ENCODE assay signal across 12 cellular contexts in genomic region chr4:182240161-182241130, GRCh38. TPM values are rescaled to one million over a fixed set of nuclear protein-coding genes. Genes with fewer than 3 reads are reported as not detected.
DNase-seq lines count a peak whose midpoint lies in the region; ATAC-seq, FAIRE-seq and TF ChIP-seq lines count a peak whose summit lies in the region.
"Had no signal": no experiment of that assay in that cellular context is flagged by ENCODE, and none has a peak within 500 bp of the region (broad histone marks: within the 10 kb centered on the region; RNA-seq: fewer than 3 reads in every experiment).

No MANE protein-coding gene starts in this region.

- H3K9me3 Mint-ChIP-seq in astrocyte (ENCODE audit: unreplicated experiment): peaks cover 5% of the 10 kb centered on the region

- H3K36me3 ChIP-seq in astrocyte (ENCODE audit: insufficient read depth, low read length): no peaks in the 10 kb centered on the region
- no peaks in the 10 kb centered on the region for H3K36me3 ChIP-seq in left lung
- H3K36me3 ChIP-seq in upper lobe of right lung: no peaks in the 10 kb centered on the region

- H3K9ac ChIP-seq in astrocyte (ENCODE audit: low read length): peak overlapping the region; percentile 76

- no peaks in the 10 kb centered on the region for H4K20me1 ChIP-seq in astrocyte (ENCODE audit: insufficient read depth, low read length)

- no peaks in the 10 kb centered on the region for H3K27me3 ChIP-seq in astrocyte (ENCODE audit: insufficient read depth, low read length)
- no peaks in the 10 kb centered on the region for H3K27me3 ChIP-seq in left lung
- H3K27me3 ChIP-seq in upper lobe of right lung: no peaks in the 10 kb centered on the region

- peaks cover 4% of the 10 kb centered on the region for H3K36me3 Mint-ChIP-seq in astrocyte (ENCODE audit: low read depth, unreplicated experiment)
- H3K36me3 Mint-ChIP-seq: activated naive CD4-positive, alpha-beta T cell treated with anti-CD3 and anti-CD28 coated beads, Interleukin-2, amount 10 ng/mL, durations not matched to agents 7 days and 5 days had no signal

- H3K9me3 ChIP-seq in astrocyte (ENCODE audit: insufficient read depth, low read depth, low read length) (no peaks in the 10 kb centered on the region), left lung (peaks cover 0 to 4% of the 10 kb centered on the region in 2 donors), upper lobe of right lung (no peaks in the 10 kb centered on the region)

- peak; percentile 96 for FAIRE-seq in astrocyte (lab: Jason Lieb, UNC)
- FAIRE-seq: endothelial cell of umbilical vein had no signal

- H3K4me1 Mint-ChIP-seq in astrocyte (ENCODE audit: low read depth, unreplicated experiment): peaks cover 46% of the 10 kb centered on the region
- H3K4me1 Mint-ChIP-seq: activated naive CD4-positive, alpha-beta T cell treated with anti-CD3 and anti-CD28 coated beads, Interleukin-2, amount 10 ng/mL, durations not matched to agents 7 days and 5 days had no signal

- peaks cover 24% of the 10 kb centered on the region for H3K79me2 ChIP-seq in astrocyte (ENCODE audit: insufficient read depth, low read length)

- H3K27ac ChIP-seq in astrocyte (ENCODE audit: low read depth, low read length): peak overlapping the region; percentile 94
- H3K27ac ChIP-seq in left lung: no peak overlapping the region
- H3K27ac ChIP-seq in upper lobe of right lung: no peak overlapping the region

- peak overlapping the region; percentile 60 for H3K4me2 ChIP-seq in astrocyte (ENCODE audit: low read length)

- no peak overlapping the region for H3K4me3 Mint-ChIP-seq in astrocyte (ENCODE audit: unreplicated experiment)
- H3K4me3 Mint-ChIP-seq: activated naive CD4-positive, alpha-beta T cell treated with anti-CD3 and anti-CD28 coated beads, Interleukin-2, amount 10 ng/mL, durations not matched to agents 7 days and 5 days had no signal

- H3K4me1 ChIP-seq in astrocyte (ENCODE audit: insufficient read depth, low read length) (peaks cover 49% of the 10 kb centered on the region), left lung (no peaks in the 10 kb centered on the region), upper lobe of right lung (no peaks in the 10 kb centered on the region)

- H3K27ac Mint-ChIP-seq in astrocyte (ENCODE audit: unreplicated experiment): peak overlapping the region; percentile 97
- H3K27ac Mint-ChIP-seq: activated naive CD4-positive, alpha-beta T cell treated with anti-CD3 and anti-CD28 coated beads, Interleukin-2, amount 10 ng/mL, durations not matched to agents 7 days and 5 days had no signal

- DNase-seq in HS-27A (ENCODE audit: low read depth) (peak; percentile 73), astrocyte (ENCODE audit: low read depth) (peak; percentile 97), left lung (no peak), upper lobe of right lung (no peak), NCI-H2227 (lab: John Stamatoyannopoulos, UW; ENCODE audit: unreplicated experiment) (no peak)
- no peak for DNase-seq in stimulated activated CD4-positive, alpha-beta T cell treated with anti-CD3 and anti-CD28 coated beads, Interleukin-2, amount 100 ng/mL, for 24 hours
- DNase-seq: activated naive CD4-positive, alpha-beta T cell treated with anti-CD3 and anti-CD28 coated beads, Interleukin-2, amount 10 ng/mL, durations not matched to agents 7 days and 5 days; H7; NCI-H1930 had no signal

- intact Hi-C loops in left lung (cut with DNase I) (no loop called here), upper lobe of right lung (cut with DNase I) (no loop called here)

- ATAC-seq in left lung (peak; percentile 33), upper lobe of right lung (peak; percentile 50), GM21360 (IDR thresholded peaks at IDR 0.05; ENCODE audit: unreplicated experiment) (no peak)
- ATAC-seq: left lobe of liver had no signal

- TF ChIP-seq CTCF in astrocyte (IDR thresholded peaks at IDR 0.05; ENCODE audit: insufficient read depth, low read depth, low read length) (no peak), left lung (IDR thresholded peaks at IDR 0.05) (no peak), upper lobe of right lung (IDR thresholded peaks at IDR 0.05) (no peak)

- no peaks in the 10 kb centered on the region for H3K27me3 Mint-ChIP-seq in astrocyte (ENCODE audit: low read depth, unreplicated experiment)
- H3K27me3 Mint-ChIP-seq: activated naive CD4-positive, alpha-beta T cell treated with anti-CD3 and anti-CD28 coated beads, Interleukin-2, amount 10 ng/mL, durations not matched to agents 7 days and 5 days had no signal

- H3K4me3 ChIP-seq in astrocyte (ENCODE audit: insufficient read depth, low read depth, low read length) (peak overlapping the region; percentile 10), left lung (no peak overlapping the region), upper lobe of right lung (no peak overlapping the region)

- no peak overlapping the region for H2AFZ ChIP-seq in astrocyte (ENCODE audit: low read depth, low read length)

RNA-seq across cellular contexts. Expression of gene TENM3, which starts 2.8 kb away (rescaled TPM):
- total RNA-seq in astrocyte: 127 TPM in 2 replicates
- 1 to 10 TPM; 3.0 to 5.6 TPM for total RNA-seq in left lung
- total RNA-seq in upper lobe of right lung: 5.6 TPM

Comparison
In these comparisons a context has a peak if more than half of its experiments do, and no peak if none do; other contexts are left out.
1. DNase-seq: peak in HS-27A (single experiment) and astrocyte (single experiment); none in left lung (0 of 2), upper lobe of right lung (single experiment), stimulated activated CD4-positive, alpha-beta T cell treated with anti-CD3 and anti-CD28 coated beads, Interleukin-2, amount 100 ng/mL, for 24 hours (0 of 2) and NCI-H2227 (single experiment).
2. RNA of gene TENM3, which starts 2.8 kb away (total RNA-seq): 127 TPM in astrocyte; 5.6 TPM in upper lobe of right lung (single experiment) and 3.0 to 5.6 TPM in left lung; every median in the first group is over 10 times any median in the second.